ENCODE assay signal across 26 cellular contexts in genomic region chr1:3263790-3264189, GRCh38.
"Had no signal": no experiment of that assay in that cellular context is flagged by ENCODE, and none has a peak within 500 bp of the region (broad histone marks: within the 10 kb centered on the region; RNA-seq: fewer than 3 reads in every experiment).

No MANE protein-coding gene starts in this region.

- H3K27ac ChIP-seq: esophagus muscularis mucosa, foreskin keratinocyte, gastroesophageal sphincter, VCaP had no signal

- H3K36me3 ChIP-seq: esophagus muscularis mucosa, gastroesophageal sphincter had no signal

- H3K4me1 Mint-ChIP-seq: activated CD4-positive, alpha-beta memory T cell treated with anti-CD3 and anti-CD28 coated beads, Interleukin-2, amount 10 ng/mL, durations not matched to agents 7 days and 5 days; activated CD4-positive, alpha-beta T cell treated with anti-CD3 and anti-CD28 coated beads, Interleukin-2, amount 10 ng/mL, durations not matched to agents 7 days and 5 days; activated naive CD4-positive, alpha-beta T cell treated with anti-CD3 and anti-CD28 coated beads, Interleukin-2, amount 10 ng/mL, durations not matched to agents 7 days and 5 days; activated naive CD8-positive, alpha-beta T cell treated with anti-CD3 and anti-CD28 coated beads, Interleukin-2, amount 10 ng/mL, durations not matched to agents 7 days and 5 days; WTC11 had no signal

- DNase-seq: activated CD4-positive, alpha-beta memory T cell treated with anti-CD3 and anti-CD28 coated beads, Interleukin-2, amount 10 ng/mL, durations not matched to agents 7 days and 5 days; activated CD4-positive, alpha-beta T cell treated with anti-CD3 and anti-CD28 coated beads for 1 hour; activated CD4-positive, alpha-beta T cell treated with anti-CD3 and anti-CD28 coated beads for 4 hours; activated CD4-positive, alpha-beta T cell treated with anti-CD3 and anti-CD28 coated beads, Interleukin-2, amount 10 ng/mL, durations not matched to agents 7 days and 5 days; activated CD4-positive, alpha-beta T cell treated with anti-CD3 and anti-CD28 coated beads, Interleukin-2, amount 50 U/mL, for 4 hours; activated CD8-positive, alpha-beta memory T cell treated with anti-CD3 and anti-CD28 coated beads, Interleukin-2, amount 50 U/mL, for 48 hours; activated gamma-delta T cell; activated naive CD4-positive, alpha-beta T cell; activated naive CD4-positive, alpha-beta T cell treated with anti-CD3 and anti-CD28 coated beads, Interleukin-2, amount 10 ng/mL, durations not matched to agents 7 days and 5 days; activated naive CD8-positive, alpha-beta T cell treated with anti-CD3 and anti-CD28 coated beads, Interleukin-2, amount 10 ng/mL, durations not matched to agents 7 days and 5 days; activated T-cell treated with anti-CD3 and anti-CD28 coated beads for 4 hours; activated T-cell treated with anti-CD3 and anti-CD28 coated beads, Interleukin-2, amount 50 U/mL, for 24 hours; activated T-cell treated with anti-CD3 and anti-CD28 coated beads, Interleukin-2, amount 50 U/mL, for 72 hours; caudate nucleus; cortex of kidney; dermis blood vessel endothelial cell; effector CD4-positive, alpha-beta T cell; effector memory CD8-positive, alpha-beta T cell; erythroblast; foreskin keratinocyte; T-helper 2 cell had no signal

- H3K4me3 Mint-ChIP-seq: activated CD4-positive, alpha-beta memory T cell treated with anti-CD3 and anti-CD28 coated beads, Interleukin-2, amount 10 ng/mL, durations not matched to agents 7 days and 5 days; activated CD4-positive, alpha-beta T cell treated with anti-CD3 and anti-CD28 coated beads, Interleukin-2, amount 10 ng/mL, durations not matched to agents 7 days and 5 days; activated naive CD4-positive, alpha-beta T cell treated with anti-CD3 and anti-CD28 coated beads, Interleukin-2, amount 10 ng/mL, durations not matched to agents 7 days and 5 days; activated naive CD8-positive, alpha-beta T cell treated with anti-CD3 and anti-CD28 coated beads, Interleukin-2, amount 10 ng/mL, durations not matched to agents 7 days and 5 days; activated T-cell treated with anti-CD3 and anti-CD28 coated beads, Interleukin-2, amount 50 U/mL, for 24 hours; activated T-cell treated with anti-CD3 and anti-CD28 coated beads, Interleukin-2, amount 50 U/mL, for 72 hours; effector memory CD8-positive, alpha-beta T cell; WTC11 had no signal

- H3K27me3 Mint-ChIP-seq: activated CD4-positive, alpha-beta memory T cell treated with anti-CD3 and anti-CD28 coated beads, Interleukin-2, amount 10 ng/mL, durations not matched to agents 7 days and 5 days; activated CD4-positive, alpha-beta T cell treated with anti-CD3 and anti-CD28 coated beads, Interleukin-2, amount 10 ng/mL, durations not matched to agents 7 days and 5 days; activated naive CD4-positive, alpha-beta T cell treated with anti-CD3 and anti-CD28 coated beads, Interleukin-2, amount 10 ng/mL, durations not matched to agents 7 days and 5 days; activated naive CD8-positive, alpha-beta T cell treated with anti-CD3 and anti-CD28 coated beads, Interleukin-2, amount 10 ng/mL, durations not matched to agents 7 days and 5 days had no signal

- ATAC-seq: activated naive CD4-positive, alpha-beta T cell treated with anti-CD3 and anti-CD28 coated beads, Interleukin-2, amount 50 U/mL, for 72 hours; activated T-cell treated with anti-CD3 and anti-CD28 coated beads, Interleukin-2, amount 50 U/mL, for 72 hours; effector memory CD8-positive, alpha-beta T cell; foreskin keratinocyte; gastroesophageal sphincter; WTC11 had no signal

- H3K27me3 ChIP-seq: foreskin keratinocyte had no signal

- H3K4me3 ChIP-seq: esophagus muscularis mucosa, gastroesophageal sphincter had no signal

- H3K9me3 ChIP-seq: esophagus muscularis mucosa, gastroesophageal sphincter had no signal

- H3K36me3 Mint-ChIP-seq: activated naive CD4-positive, alpha-beta T cell treated with anti-CD3 and anti-CD28 coated beads, Interleukin-2, amount 10 ng/mL, durations not matched to agents 7 days and 5 days; activated naive CD4-positive, alpha-beta T cell treated with anti-CD3 and anti-CD28 coated beads, Interleukin-2, amount 50 U/mL, for 72 hours; activated naive CD8-positive, alpha-beta T cell treated with anti-CD3 and anti-CD28 coated beads, Interleukin-2, amount 10 ng/mL, durations not matched to agents 7 days and 5 days had no signal

- H3K4me1 ChIP-seq: foreskin keratinocyte had no signal

- H3K27ac Mint-ChIP-seq: activated CD4-positive, alpha-beta memory T cell treated with anti-CD3 and anti-CD28 coated beads, Interleukin-2, amount 10 ng/mL, durations not matched to agents 7 days and 5 days; activated CD4-positive, alpha-beta T cell treated with anti-CD3 and anti-CD28 coated beads, Interleukin-2, amount 10 ng/mL, durations not matched to agents 7 days and 5 days; activated naive CD4-positive, alpha-beta T cell treated with anti-CD3 and anti-CD28 coated beads, Interleukin-2, amount 10 ng/mL, durations not matched to agents 7 days and 5 days; activated naive CD4-positive, alpha-beta T cell treated with anti-CD3 and anti-CD28 coated beads, Interleukin-2, amount 50 U/mL, for 72 hours; activated naive CD8-positive, alpha-beta T cell treated with anti-CD3 and anti-CD28 coated beads, Interleukin-2, amount 10 ng/mL, durations not matched to agents 7 days and 5 days; activated T-cell treated with anti-CD3 and anti-CD28 coated beads, Interleukin-2, amount 50 U/mL, for 24 hours; activated T-cell treated with anti-CD3 and anti-CD28 coated beads, Interleukin-2, amount 50 U/mL, for 72 hours; effector memory CD8-positive, alpha-beta T cell; WTC11 had no signal

- H3K9me3 Mint-ChIP-seq: activated T-cell treated with anti-CD3 and anti-CD28 coated beads, Interleukin-2, amount 50 U/mL, for 24 hours had no signal
